ENCODE assay signal across 9 cellular contexts in the genomic region with DNA sequence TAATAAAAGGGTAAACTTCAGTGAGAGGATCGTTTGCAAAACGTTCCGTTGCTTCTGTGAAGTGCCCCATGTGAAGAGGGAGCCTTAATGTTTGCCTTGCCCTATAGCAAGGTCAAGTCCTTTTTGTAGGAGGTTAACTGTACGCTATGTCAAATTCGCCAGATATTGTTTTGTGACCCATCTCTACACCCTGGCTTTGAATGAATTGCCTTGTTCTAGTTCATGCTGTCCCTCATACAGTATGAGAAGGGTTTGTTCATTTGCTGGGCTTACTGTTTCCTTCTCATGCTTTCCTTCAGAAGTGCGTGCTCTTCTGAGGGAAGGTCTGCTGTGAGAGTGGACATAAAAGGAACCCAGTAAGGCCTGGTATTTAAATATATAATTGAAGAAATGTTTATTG. TPM values are rescaled to one million over a fixed set of nuclear protein-coding genes. Genes with fewer than 3 reads are reported as not detected.
DNase-seq lines count a peak whose midpoint lies in the region; ATAC-seq lines count a peak whose summit lies in the region.
"Had no signal": no experiment of that assay in that cellular context is flagged by ENCODE, and none has a peak within 500 bp of the region (broad histone marks: within the 10 kb centered on the region; RNA-seq: fewer than 3 reads in every experiment).

No MANE protein-coding gene starts in this region.

- H3K27me3 ChIP-seq in CD4-positive, CD25-positive, alpha-beta regulatory T cell (ENCODE audit: control insufficient read depth, insufficient read depth, low read length), result no peaks in the 10 kb centered on the region
- H3K27me3 ChIP-seq in MG63, result no peaks in the 10 kb centered on the region

- H3K4me1 ChIP-seq in CD4-positive, CD25-positive, alpha-beta regulatory T cell (ENCODE audit: control insufficient read depth, insufficient read depth, low read length, poor library complexity, severe bottlenecking), result peaks cover 35% of the 10 kb centered on the region

- peaks cover 4% of the 10 kb centered on the region for H3K36me3 ChIP-seq in CD4-positive, CD25-positive, alpha-beta regulatory T cell (ENCODE audit: control insufficient read depth, insufficient read depth, low read length)
- no peaks in the 10 kb centered on the region for H3K36me3 ChIP-seq in MG63

- no peak for ATAC-seq in CD4-positive, CD25-positive, alpha-beta regulatory T cell (ENCODE audit: low read depth in 2 of 2)
- no peak for ATAC-seq in natural killer cell treated with Interleukin-12 subunit alpha and Interleukin-12 subunit beta and Interleukin-15 and Interleukin-18, amount 100 ng/mL, for 72 hours
- no peak for ATAC-seq in GM21529 (IDR thresholded peaks at IDR 0.05; ENCODE audit: unreplicated experiment)
- ATAC-seq in HG03565 (IDR thresholded peaks at IDR 0.05; ENCODE audit: unreplicated experiment), result no peak
- ATAC-seq in HG03280 (IDR thresholded peaks at IDR 0.05; ENCODE audit: unreplicated experiment), result no peak

- H3K36me3 Mint-ChIP-seq in CD4-positive, CD25-positive, alpha-beta regulatory T cell, result peaks cover 4% of the 10 kb centered on the region
- no peaks in the 10 kb centered on the region for H3K36me3 Mint-ChIP-seq in natural killer cell treated with Interleukin-12 subunit alpha and Interleukin-12 subunit beta and Interleukin-15 and Interleukin-18, amount 100 ng/mL, for 72 hours

- H3K4me3 Mint-ChIP-seq in CD4-positive, CD25-positive, alpha-beta regulatory T cell, result peak overlapping the region; percentile 98 to 99 (median 99)
- peak overlapping the region; percentile 95 for H3K4me3 Mint-ChIP-seq in natural killer cell treated with Interleukin-12 subunit alpha and Interleukin-12 subunit beta and Interleukin-15 and Interleukin-18, amount 100 ng/mL, for 72 hours

- no peak overlapping the region for H3K27ac ChIP-seq in CD4-positive, CD25-positive, alpha-beta regulatory T cell (ENCODE audit: insufficient read depth, low read length, poor library complexity, severe bottlenecking)

- H3K9me3 ChIP-seq in CD4-positive, CD25-positive, alpha-beta regulatory T cell (ENCODE audit: control insufficient read depth in 2 of 2, low read length in 2 of 2), result no peaks in the 10 kb centered on the region
- no peaks in the 10 kb centered on the region for H3K9me3 ChIP-seq in MG63

- DNase-seq in CD4-positive, CD25-positive, alpha-beta regulatory T cell, result no peak
- DNase-seq in MG63 (no peak), dermis blood vessel endothelial cell (peak; percentile 24), epidermal melanocyte (ENCODE audit: insufficient read length, low spot score) (no peak)
- DNase-seq in natural killer cell treated with Interleukin-12 subunit alpha and Interleukin-12 subunit beta and Interleukin-15 and Interleukin-18, amount 100 ng/mL, for 72 hours (ENCODE audit: low spot score), result no peak
- DNase-seq: NCI-H187 had no signal

- no peaks in the 10 kb centered on the region for H3K9me3 Mint-ChIP-seq in CD4-positive, CD25-positive, alpha-beta regulatory T cell
- no peaks in the 10 kb centered on the region for H3K9me3 Mint-ChIP-seq in natural killer cell treated with Interleukin-12 subunit alpha and Interleukin-12 subunit beta and Interleukin-15 and Interleukin-18, amount 100 ng/mL, for 72 hours

- H3K27me3 Mint-ChIP-seq in CD4-positive, CD25-positive, alpha-beta regulatory T cell, result no peaks in the 10 kb centered on the region
- H3K27me3 Mint-ChIP-seq in natural killer cell treated with Interleukin-12 subunit alpha and Interleukin-12 subunit beta and Interleukin-15 and Interleukin-18, amount 100 ng/mL, for 72 hours, result no peaks in the 10 kb centered on the region

- H3K27ac Mint-ChIP-seq in CD4-positive, CD25-positive, alpha-beta regulatory T cell, result peak overlapping the region in 2 of 3 donors; percentile 89 to 93
- peak overlapping the region; percentile 75 to 92 for H3K27ac Mint-ChIP-seq in natural killer cell treated with Interleukin-12 subunit alpha and Interleukin-12 subunit beta and Interleukin-15 and Interleukin-18, amount 100 ng/mL, for 72 hours

- peaks cover 23 to 56% (median 46%) of the 10 kb centered on the region in 4 donors for H3K4me1 Mint-ChIP-seq in CD4-positive, CD25-positive, alpha-beta regulatory T cell
- H3K4me1 Mint-ChIP-seq in natural killer cell treated with Interleukin-12 subunit alpha and Interleukin-12 subunit beta and Interleukin-15 and Interleukin-18, amount 100 ng/mL, for 72 hours (ENCODE audit: low read depth in 2 of 2), result peaks cover 29 to 36% of the 10 kb centered on the region in 2 donors

- peak overlapping the region; percentile 85 for H3K4me3 ChIP-seq in CD4-positive, CD25-positive, alpha-beta regulatory T cell (ENCODE audit: low read depth, low read length)
- H3K4me3 ChIP-seq in MG63, result peak overlapping the region; percentile 70

RNA-seq across cellular contexts. Expression of a gene that starts 1.6 kb away (rescaled TPM):
- total RNA-seq in CD4-positive, CD25-positive, alpha-beta regulatory T cell, result 72.9 TPM
- 10 to 100 TPM; 24.2 to 30.4 (median 27.6) TPM for polyA plus RNA-seq in CD4-positive, CD25-positive, alpha-beta regulatory T cell
- total RNA-seq in MG63 (2014; rRNA removed; shearing (Covaris generic); ENCODE audit: low replicate concordance), result 10.2 and 12.9 TPM in 2 replicates
- total RNA-seq in dermis blood vessel endothelial cell, result 138 and 207 TPM in 2 replicates
- 10 to 100 TPM; 38.2 to 52.0 TPM for total RNA-seq in natural killer cell treated with Interleukin-12 subunit alpha and Interleukin-12 subunit beta and Interleukin-15 and Interleukin-18, amount 100 ng/mL, for 72 hours

RNA-seq across cellular contexts. Expression of a gene that starts 23.1 kb away (rescaled TPM):
- total RNA-seq in CD4-positive, CD25-positive, alpha-beta regulatory T cell, result 9.3 TPM
- 10 to 100 TPM; 19.3 to 27.3 (median 23.0) TPM for polyA plus RNA-seq in CD4-positive, CD25-positive, alpha-beta regulatory T cell
- total RNA-seq in MG63 (2014; rRNA removed; shearing (Covaris generic); ENCODE audit: low replicate concordance), result 22.2 and 42.3 TPM in 2 replicates
- total RNA-seq in dermis blood vessel endothelial cell, result 15.5 and 24.3 TPM in 2 replicates
- total RNA-seq in natural killer cell treated with Interleukin-12 subunit alpha and Interleukin-12 subunit beta and Interleukin-15 and Interleukin-18, amount 100 ng/mL, for 72 hours, result 10 to 100 TPM; 21.0 to 26.7 TPM
